19 cellular contexts compared by ENCODE assay signal in the genomic region with DNA sequence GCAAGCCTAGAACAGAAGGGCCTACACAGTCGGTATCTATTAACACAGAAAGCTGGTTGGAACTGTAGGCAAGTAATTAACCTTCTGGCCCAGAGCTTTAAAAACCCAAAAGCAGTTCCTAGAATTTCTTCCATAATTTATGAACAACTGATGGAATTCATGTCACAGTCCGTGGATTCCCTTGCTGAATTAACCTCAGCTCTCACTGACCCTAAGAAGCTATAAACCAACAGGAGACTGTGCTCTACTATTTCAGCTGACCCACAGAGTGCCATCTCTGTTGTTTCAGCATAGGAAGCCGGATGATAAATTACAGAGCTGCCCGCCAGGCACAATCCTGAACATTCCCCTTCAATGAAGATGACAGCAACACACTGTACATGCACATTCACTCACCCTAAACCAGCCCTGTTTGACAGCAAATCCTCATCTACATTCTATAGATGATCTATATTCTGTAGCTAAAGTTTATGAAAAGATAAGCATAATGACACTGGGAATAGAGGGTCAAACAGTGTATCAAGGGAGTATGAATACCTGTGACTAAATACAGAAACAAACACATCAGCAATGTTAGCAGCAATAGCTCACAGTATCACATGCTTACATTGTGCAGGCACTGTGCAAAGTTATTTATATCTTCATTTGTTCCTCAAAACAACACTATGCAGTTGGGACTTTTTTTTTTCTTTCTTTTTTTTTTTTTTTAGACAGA.
DNase-seq lines count a peak whose midpoint lies in the region; ATAC-seq and TF ChIP-seq lines count a peak whose summit lies in the region.
"Had no signal": no experiment of that assay in that cellular context is flagged by ENCODE, and none has a peak within 500 bp of the region (broad histone marks: within the 10 kb centered on the region; RNA-seq: fewer than 3 reads in every experiment).

No MANE protein-coding gene starts in this region.

- H3K27me3 ChIP-seq in neuronal stem cell (ENCODE audit: control insufficient read depth in 3 of 3, insufficient read depth in 3 of 3, low read depth in 1 of 3, low read length in 3 of 3) = no peaks in the 10 kb centered on the region
- H3K27me3 ChIP-seq in Karpas-422 (ENCODE audit: low read length) = no peaks in the 10 kb centered on the region
- H3K27me3 ChIP-seq: upper lobe of right lung had no signal

- no peak overlapping the region for H2BK5ac ChIP-seq in neuronal stem cell (ENCODE audit: low read length)

- H3K4me2 ChIP-seq in neuronal stem cell (ENCODE audit: insufficient read depth, low read length, poor library complexity, severe bottlenecking) (no peak overlapping the region), Karpas-422 (ENCODE audit: low read depth, low read length, poor library complexity, severe bottlenecking) (no peak overlapping the region)
- H3K4me2 ChIP-seq: SK-N-SH had no signal

- H4K8ac ChIP-seq in neuronal stem cell (ENCODE audit: low read depth, low read length) = no peak overlapping the region

- H3K79me1 ChIP-seq in neuronal stem cell (ENCODE audit: low read depth, low read length) = no peaks in the 10 kb centered on the region

- no peak overlapping the region for H2BK15ac ChIP-seq in neuronal stem cell (ENCODE audit: low read length)

- H2BK120ac ChIP-seq in neuronal stem cell (ENCODE audit: low read depth, low read length) = no peak overlapping the region

- no peak overlapping the region for H3K18ac ChIP-seq in neuronal stem cell (ENCODE audit: low read length)

- no peak overlapping the region for H4K91ac ChIP-seq in neuronal stem cell (ENCODE audit: low read depth, low read length, poor library complexity)

- H3K4me1 ChIP-seq in neuronal stem cell (ENCODE audit: control insufficient read depth in 2 of 2, insufficient read depth in 1 of 2, low read depth in 1 of 2, low read length in 2 of 2) = peaks cover 0 to 3% of the 10 kb centered on the region in 2 donors
- H3K4me1 ChIP-seq in Karpas-422 (ENCODE audit: low read length) = no peaks in the 10 kb centered on the region; the same call in 1 of the 2 replicates
- H3K4me1 ChIP-seq: HAP-1 had no signal

- H3K27ac ChIP-seq in neuronal stem cell (replicated peaks; ENCODE audit: low read length) = no peak overlapping the region
- no peak overlapping the region for H3K27ac ChIP-seq in Karpas-422 (ENCODE audit: low read length)
- H3K27ac ChIP-seq: upper lobe of right lung had no signal

- no peaks in the 10 kb centered on the region for H3K79me2 ChIP-seq in Karpas-422 (ENCODE audit: low read length)

- H3K9ac ChIP-seq in neuronal stem cell (ENCODE audit: low read depth, low read length, poor library complexity) (no peak overlapping the region), Karpas-422 (ENCODE audit: low read length) (no peak overlapping the region)
- H3K9ac ChIP-seq: SK-N-SH had no signal

- peak; percentile 6 for DNase-seq in fibroblast of villous mesenchyme (ENCODE audit: low read depth)
- no peak for DNase-seq in neuronal stem cell (ENCODE audit: low spot score)
- DNase-seq in Karpas-422 = no peak
- DNase-seq in NCI-H2081 (lab: John Stamatoyannopoulos, UW) = no peak
- no peak for DNase-seq in amniotic stem cell (lab: John Stamatoyannopoulos, UW)
- DNase-seq: activated T-cell treated with anti-CD3 and anti-CD28 coated beads, Interleukin-2, amount 50 U/mL, for 24 hours; anterior cingulate cortex; foreskin fibroblast; naive B cell; NCI-H1105 treated with DMSO at 0.1 percent for 48 hours; NCI-H774; SK-N-SH; stimulated activated CD4-positive, alpha-beta T cell treated with anti-CD3 and anti-CD28 coated beads, Interleukin-12 subunit alpha, Interleukin-12 subunit beta, amount 100 ng/mL, for 4 hours; upper lobe of right lung had no signal

- H3K9me3 ChIP-seq in neuronal stem cell (replicated peaks in 1 of 2; ENCODE audit: control insufficient read depth in 2 of 2, insufficient read depth in 1 of 2, low read depth in 1 of 2, low read length in 2 of 2) = peaks cover 0 to 4% of the 10 kb centered on the region in 2 donors
- H3K9me3 ChIP-seq in Karpas-422 (ENCODE audit: low read length) = no peaks in the 10 kb centered on the region
- H3K9me3 ChIP-seq: HAP-1, SK-N-SH, upper lobe of right lung had no signal

- H3K9me2 ChIP-seq in Karpas-422 (replicated peaks; ENCODE audit: insufficient read depth, low read length) = no peaks in the 10 kb centered on the region
- H3K9me2 ChIP-seq: SK-N-SH had no signal

- H3K4me3 ChIP-seq in fibroblast of villous mesenchyme (ENCODE audit: low read depth, low read length) = no peak overlapping the region
- H3K4me3 ChIP-seq in neuronal stem cell (ENCODE audit: low read length in 2 of 2) = no peak overlapping the region
- H3K4me3 ChIP-seq in Karpas-422 (ENCODE audit: low read length) = no peak overlapping the region
- H3K4me3 ChIP-seq: HAP-1, upper lobe of right lung had no signal

- ATAC-seq in GM18498 (IDR thresholded peaks at IDR 0.05; ENCODE audit: unreplicated experiment) = peak; percentile 80
- ATAC-seq in GM21367 (IDR thresholded peaks at IDR 0.05; ENCODE audit: unreplicated experiment) = peak; percentile 83
- peak; percentile 68 for ATAC-seq in HG03066 (IDR thresholded peaks at IDR 0.05; ENCODE audit: low read depth, unreplicated experiment)
- ATAC-seq: upper lobe of right lung, WTC11 had no signal

- no peaks in the 10 kb centered on the region for H3K36me3 ChIP-seq in neuronal stem cell (replicated peaks in 1 of 2; ENCODE audit: control insufficient read depth in 2 of 2, insufficient read depth in 2 of 2, low read length in 2 of 2)
- H3K36me3 ChIP-seq in Karpas-422 (ENCODE audit: insufficient read depth, low read length) = no peaks in the 10 kb centered on the region
- H3K36me3 ChIP-seq: HAP-1, upper lobe of right lung had no signal

- WGBS in neuronal stem cell (ENCODE audit: extremely low coverage in 2 of 2, insufficient read length in 2 of 2, insufficient replicate concordance in 1 of 2), 2 donors = no CpG with 5 or more reads among the region's 4 CpGs

- H2BK12ac ChIP-seq in neuronal stem cell (ENCODE audit: low read length) = no peak overlapping the region

- no peak for TF ChIP-seq CTCF in fibroblast of villous mesenchyme (IDR thresholded peaks at IDR 0.05; ENCODE audit: insufficient read depth, low read depth, low read length)

- H2AFZ ChIP-seq in neuronal stem cell (ENCODE audit: low read length) (no peak overlapping the region), Karpas-422 (ENCODE audit: low read length) (no peak overlapping the region)

- H4K20me1 ChIP-seq in Karpas-422 (ENCODE audit: insufficient read depth, low read depth, low read length) = no peaks in the 10 kb centered on the region

- H2AK5ac ChIP-seq in neuronal stem cell (ENCODE audit: low read depth, low read length) = no peak overlapping the region

- H3K23ac ChIP-seq in neuronal stem cell (ENCODE audit: low read depth, low read length, poor library complexity) = no peak overlapping the region

- no peak overlapping the region for H3K14ac ChIP-seq in neuronal stem cell (ENCODE audit: low read length)

- no peak overlapping the region for H3K4ac ChIP-seq in neuronal stem cell (ENCODE audit: low read length)
